ENCODE assay signal across 11 cellular contexts in genomic region chr6:154754152-154754551, GRCh38. TPM values are rescaled to one million over a fixed set of nuclear protein-coding genes. Genes with fewer than 3 reads are reported as not detected.
DNase-seq lines count a peak whose midpoint lies in the region; ATAC-seq and TF ChIP-seq lines count a peak whose summit lies in the region.
"Had no signal": no experiment of that assay in that cellular context is flagged by ENCODE, and none has a peak within 500 bp of the region (broad histone marks: within the 10 kb centered on the region; RNA-seq: fewer than 3 reads in every experiment).

No MANE protein-coding gene starts in this region.

- H3K36me3 ChIP-seq in ascending aorta (no peaks in the 10 kb centered on the region), gastroesophageal sphincter (no peaks in the 10 kb centered on the region), skeletal muscle satellite cell (ENCODE audit: insufficient read depth, low read length) (peaks cover 3% of the 10 kb centered on the region)

- no peaks in the 10 kb centered on the region for H3K27me3 ChIP-seq in ascending aorta
- no peaks in the 10 kb centered on the region for H3K27me3 ChIP-seq in gastroesophageal sphincter
- no peaks in the 10 kb centered on the region for H3K27me3 ChIP-seq in skeletal muscle satellite cell (ENCODE audit: control insufficient read depth, insufficient read depth, low read length)
- no peaks in the 10 kb centered on the region for H3K27me3 ChIP-seq in right cardiac atrium (ENCODE audit: control insufficient read depth, insufficient read depth)

- H3K4me3 ChIP-seq in ascending aorta = no peak overlapping the region
- no peak overlapping the region for H3K4me3 ChIP-seq in gastroesophageal sphincter
- no peak overlapping the region for H3K4me3 ChIP-seq in skeletal muscle satellite cell (ENCODE audit: low read length)
- no peak overlapping the region for H3K4me3 ChIP-seq in right cardiac atrium (ENCODE audit: low read length)

- POLR2A ChIA-PET in activated CD4-positive, alpha-beta memory T cell treated with anti-CD3 and anti-CD28 coated beads, Interleukin-2, amount 10 ng/mL, durations not matched to agents 7 days and 5 days (lab: Charles Lee) = interaction anchor here (1.1 kb wide), 1 partner anchor 20 kb away, joined by 3 read pairs; no protein-coding TSS in a partner anchor

- no peak overlapping the region for H3K9ac ChIP-seq in skeletal muscle satellite cell (ENCODE audit: low read depth, low read length)

- no peak overlapping the region for H3K4me3 Mint-ChIP-seq in activated CD4-positive, alpha-beta memory T cell treated with anti-CD3 and anti-CD28 coated beads, Interleukin-2, amount 10 ng/mL, durations not matched to agents 7 days and 5 days

- H3K4me2 ChIP-seq in skeletal muscle satellite cell (ENCODE audit: low read length) = peak overlapping the region; percentile 32

- ATAC-seq in gastroesophageal sphincter (peak; percentile 48), right cardiac atrium (no peak), GM21737 (IDR thresholded peaks at IDR 0.05; ENCODE audit: unreplicated experiment) (no peak)

- no peak for TF ChIP-seq POLR2A in gastroesophageal sphincter (IDR thresholded peaks at IDR 0.05)

- no peak overlapping the region for H3K27ac Mint-ChIP-seq in activated CD4-positive, alpha-beta memory T cell treated with anti-CD3 and anti-CD28 coated beads, Interleukin-2, amount 10 ng/mL, durations not matched to agents 7 days and 5 days

- H3K9me3 Mint-ChIP-seq in activated CD4-positive, alpha-beta memory T cell treated with anti-CD3 and anti-CD28 coated beads, Interleukin-2, amount 10 ng/mL, durations not matched to agents 7 days and 5 days = peaks cover 5% of the 10 kb centered on the region

- no peak for TF ChIP-seq EP300 in gastroesophageal sphincter (IDR thresholded peaks at IDR 0.05)

- TF ChIP-seq CTCF in ascending aorta (IDR thresholded peaks at IDR 0.05) (no peak), gastroesophageal sphincter (IDR thresholded peaks at IDR 0.05) (no peak)

- DNase-seq in HCEC 1CT = peak; percentile 44
- no peak for DNase-seq in ascending aorta (ENCODE audit: low spot score in 2 of 2)
- no peak for DNase-seq in activated CD4-positive, alpha-beta memory T cell treated with anti-CD3 and anti-CD28 coated beads, Interleukin-2, amount 10 ng/mL, durations not matched to agents 7 days and 5 days
- DNase-seq in right cardiac atrium = no peak
- DNase-seq: DMS153, head of caudate nucleus, NCI-H1694, T1000 had no signal

- intact Hi-C loops in ascending aorta (cut with DNase I) (no loop called here), right cardiac atrium (cut with DNase I) (loop anchor here in 1 of 4 donors (10.0 kb wide), 1 partner anchor 51 kb away; no protein-coding TSS in a partner anchor)

- H3K4me1 ChIP-seq in ascending aorta (peaks cover 0 to 14% of the 10 kb centered on the region in 2 donors), gastroesophageal sphincter (peaks cover 0 to 74% (median 9%) of the 10 kb centered on the region in 3 donors), skeletal muscle satellite cell (ENCODE audit: control insufficient read depth, insufficient read depth, low read length) (peaks cover 13% of the 10 kb centered on the region), right cardiac atrium (ENCODE audit: control insufficient read depth, insufficient read depth, low read length) (peaks cover 3% of the 10 kb centered on the region)

- peaks cover 15% of the 10 kb centered on the region for H3K4me1 Mint-ChIP-seq in activated CD4-positive, alpha-beta memory T cell treated with anti-CD3 and anti-CD28 coated beads, Interleukin-2, amount 10 ng/mL, durations not matched to agents 7 days and 5 days

- H3K27me3 Mint-ChIP-seq in activated CD4-positive, alpha-beta memory T cell treated with anti-CD3 and anti-CD28 coated beads, Interleukin-2, amount 10 ng/mL, durations not matched to agents 7 days and 5 days = no peaks in the 10 kb centered on the region

- WGBS in gastroesophageal sphincter (ENCODE audit: low coverage in 1 of 2), 2 donors = 14 to 25% methylated on average over 4 of the region's 4 CpGs
- 32% methylated on average over 4 of the region's 4 CpGs for whole genome bisulfite sequencing in right cardiac atrium

- peak overlapping the region; percentile 46 to 50 for H3K27ac ChIP-seq in ascending aorta
- peak overlapping the region in 3 of 4 donors; percentile 22 to 44 (median 32) for H3K27ac ChIP-seq in gastroesophageal sphincter
- no peak overlapping the region for H3K27ac ChIP-seq in right cardiac atrium (ENCODE audit: low read length)

- peaks cover 44% of the 10 kb centered on the region for H3K36me3 Mint-ChIP-seq in activated CD4-positive, alpha-beta memory T cell treated with anti-CD3 and anti-CD28 coated beads, Interleukin-2, amount 10 ng/mL, durations not matched to agents 7 days and 5 days (ENCODE audit: low read depth)

- CTCF ChIA-PET in activated CD4-positive, alpha-beta memory T cell treated with anti-CD3 and anti-CD28 coated beads, Interleukin-2, amount 10 ng/mL, durations not matched to agents 7 days and 5 days (lab: Charles Lee) = interaction anchor here (1.1 kb wide), 1 partner anchor 51 kb away, joined by 3 read pairs; no protein-coding TSS in a partner anchor

- no peaks in the 10 kb centered on the region for H3K9me3 ChIP-seq in ascending aorta
- no peaks in the 10 kb centered on the region for H3K9me3 ChIP-seq in gastroesophageal sphincter
- H3K9me3 ChIP-seq in skeletal muscle satellite cell (replicated peaks; ENCODE audit: low read length) = no peaks in the 10 kb centered on the region
- no peaks in the 10 kb centered on the region for H3K9me3 ChIP-seq in right cardiac atrium (ENCODE audit: control insufficient read depth, low read length)

RNA-seq across cellular contexts. Expression of gene SCAF8, which starts 20.9 kb away (rescaled TPM):
- total RNA-seq in ascending aorta = 22.6 TPM
- total RNA-seq in gastroesophageal sphincter = 10 to 100 TPM; 38.5 to 56.8 (median 42.5) TPM
- 25.8 and 26.6 TPM in 2 replicates for total RNA-seq in skeletal muscle satellite cell (2012; rRNA removed)
- total RNA-seq in activated CD4-positive, alpha-beta memory T cell treated with anti-CD3 and anti-CD28 coated beads, Interleukin-2, amount 10 ng/mL, durations not matched to agents 7 days and 5 days = 10 to 100 TPM; 38.3 to 39.7 TPM
- total RNA-seq in right cardiac atrium = 10 to 100 TPM; 40.4 to 46.4 (median 44.3) TPM
- polyA plus RNA-seq in right cardiac atrium = 11.2 TPM
